In genomic region chr6:144352310-144352709, GRCh38 we compare ENCODE assay signal across 12 cellular contexts.
A peak's percentile ranks its signal among the peaks of the same experiment; 100 is the strongest.
DNase-seq lines count a peak whose midpoint lies in the region; ATAC-seq and TF ChIP-seq lines count a peak whose summit lies in the region.
"Had no signal": no experiment of that assay in that cellular context is flagged by ENCODE, and none has a peak within 500 bp of the region (broad histone marks: within the 10 kb centered on the region; RNA-seq: fewer than 3 reads in every experiment).

No MANE protein-coding gene starts in this region.

- POLR2A ChIA-PET in activated CD4-positive, alpha-beta T cell treated with anti-CD3 and anti-CD28 coated beads for 36 hours (lab: Charles Lee), result no interaction called here
- POLR2A ChIA-PET in activated B cell treated with CpG ODN at 0.5 μM for 24 hours (lab: Charles Lee), result interaction anchor here (0.6 to 1.8 kb wide), 4 partner anchors 10 to 201 kb away, joined by 3 to 14 read pairs (median 4); no protein-coding TSS in a partner anchor

- no peak overlapping the region for H2AFZ ChIP-seq in parathyroid adenoma

- H3K9ac ChIP-seq in parathyroid adenoma, result no peak overlapping the region

- H3K27me3 ChIP-seq in parathyroid adenoma (ENCODE audit: control insufficient read depth, insufficient read depth, low read length), result no peaks in the 10 kb centered on the region

- H3K9me3 ChIP-seq in parathyroid adenoma (ENCODE audit: control insufficient read depth, low read length), result no peaks in the 10 kb centered on the region
- H3K9me3 ChIP-seq: A549 had no signal

- peak overlapping the region; percentile 5 for H3K27ac ChIP-seq in parathyroid adenoma

- H3K27ac Mint-ChIP-seq in activated CD4-positive, alpha-beta T cell treated with anti-CD3 and anti-CD28 coated beads for 36 hours, result peak overlapping the region; percentile 91
- H3K27ac Mint-ChIP-seq in activated B cell treated with CpG ODN at 0.5 μM for 24 hours, result peak overlapping the region; percentile 90

- no peaks in the 10 kb centered on the region for H3K27me3 Mint-ChIP-seq in activated CD4-positive, alpha-beta T cell treated with anti-CD3 and anti-CD28 coated beads for 36 hours
- H3K27me3 Mint-ChIP-seq in activated B cell treated with CpG ODN at 0.5 μM for 24 hours, result no peaks in the 10 kb centered on the region

- H3K4me1 Mint-ChIP-seq in activated CD4-positive, alpha-beta T cell treated with anti-CD3 and anti-CD28 coated beads for 36 hours, result peaks cover 80% of the 10 kb centered on the region
- peaks cover 84% of the 10 kb centered on the region for H3K4me1 Mint-ChIP-seq in activated B cell treated with CpG ODN at 0.5 μM for 24 hours

- CTCF ChIA-PET in activated CD4-positive, alpha-beta T cell treated with anti-CD3 and anti-CD28 coated beads for 36 hours (lab: Charles Lee), result no interaction called here
- CTCF ChIA-PET in activated B cell treated with CpG ODN at 0.5 μM for 24 hours (lab: Charles Lee), result no interaction called here

- peak overlapping the region; percentile 60 for H3K4me3 Mint-ChIP-seq in activated CD4-positive, alpha-beta T cell treated with anti-CD3 and anti-CD28 coated beads for 36 hours
- H3K4me3 Mint-ChIP-seq in activated B cell treated with CpG ODN at 0.5 μM for 24 hours, result peak overlapping the region; percentile 36

- TF ChIP-seq CTCF in activated B cell treated with CpG ODN at 0.5 μM for 24 hours (IDR thresholded peaks at IDR 0.05) (no peak), parathyroid adenoma (IDR thresholded peaks at IDR 0.05) (no peak)

- peaks cover 34% of the 10 kb centered on the region for H3K4me1 ChIP-seq in parathyroid adenoma

- ATAC-seq in activated CD4-positive, alpha-beta T cell treated with anti-CD3 and anti-CD28 coated beads for 36 hours, result no peak
- peak; percentile 41 for ATAC-seq in HG02981 (IDR thresholded peaks at IDR 0.05; ENCODE audit: unreplicated experiment)
- peak; percentile 75 for ATAC-seq in activated B cell treated with CpG ODN at 0.5 μM for 24 hours (ENCODE audit: low read depth)
- ATAC-seq in GM21576 (IDR thresholded peaks at IDR 0.05; ENCODE audit: unreplicated experiment), result no peak
- ATAC-seq: A549 had no signal

- H3K36me3 ChIP-seq in parathyroid adenoma (ENCODE audit: control insufficient read depth, insufficient read depth, low read length), result no peaks in the 10 kb centered on the region

- H3K36me3 Mint-ChIP-seq in activated CD4-positive, alpha-beta T cell treated with anti-CD3 and anti-CD28 coated beads for 36 hours (ENCODE audit: low read depth), result peaks cover 9% of the 10 kb centered on the region
- H3K36me3 Mint-ChIP-seq in activated B cell treated with CpG ODN at 0.5 μM for 24 hours (ENCODE audit: low read depth), result peaks cover 15% of the 10 kb centered on the region

- in situ Hi-C loops in G401 (cut with HindIII; ENCODE audit: low sequenced_read_pairs), result no loop called here

- no peak overlapping the region for H3K4me3 ChIP-seq in parathyroid adenoma (ENCODE audit: low read depth, low read length)
- H3K4me3 ChIP-seq: A549, coronary artery had no signal

- H3K4me2 ChIP-seq in parathyroid adenoma (ENCODE audit: low read length), result peak overlapping the region; percentile 4
- H3K4me2 ChIP-seq: A549 had no signal

- peaks cover 6% of the 10 kb centered on the region for H3K9me3 Mint-ChIP-seq in activated CD4-positive, alpha-beta T cell treated with anti-CD3 and anti-CD28 coated beads for 36 hours (ENCODE audit: low read depth)
- H3K9me3 Mint-ChIP-seq in activated B cell treated with CpG ODN at 0.5 μM for 24 hours, result no peaks in the 10 kb centered on the region

- H3K79me2 ChIP-seq in parathyroid adenoma, result peaks cover 17% of the 10 kb centered on the region

- DNase-seq in activated CD4-positive, alpha-beta T cell treated with anti-CD3 and anti-CD28 coated beads for 36 hours, result no peak
- DNase-seq in activated CD4-positive, alpha-beta T cell treated with anti-CD3 and anti-CD28 coated beads, Interleukin-2, amount 50 U/mL, for 1 hour, result no peak
- no peak for DNase-seq in activated B cell treated with CpG ODN at 0.5 μM for 24 hours
- DNase-seq in kidney glomerular epithelial cell (lab: John Stamatoyannopoulos, UW), result no peak
- DNase-seq in G401 (ENCODE audit: low spot score), result no peak
- DNase-seq: hypothalamus, NCI-H1417 treated with DMSO at 0.1 percent for 48 hours had no signal

- intact Hi-C loops in activated CD4-positive, alpha-beta T cell treated with anti-CD3 and anti-CD28 coated beads for 36 hours (cut with DNase I, micrococcal nuclease), result loop anchor here in 1 of 2 experiments (5.0 kb wide), 3 partner anchors 45 to 220 kb away; no protein-coding TSS in a partner anchor
- intact Hi-C loops in activated B cell treated with CpG ODN at 0.5 μM for 24 hours (cut with micrococcal nuclease), result loop anchor here (1.0 to 2.0 kb wide), 3 partner anchors 8 to 42 kb away; no protein-coding TSS in a partner anchor

Comparison
In these comparisons a context has a peak if more than half of its experiments do, and no peak if none do; other contexts are left out.
1. ATAC-seq: peak in HG02981 (single experiment) and activated B cell treated with CpG ODN at 0.5 μM for 24 hours (single experiment); none in activated CD4-positive, alpha-beta T cell treated with anti-CD3 and anti-CD28 coated beads for 36 hours (single experiment) and GM21576 (single experiment).